1 cellular context compared by ENCODE assay signal in genomic region chr12:111994211-111995035, GRCh38.
TF ChIP-seq lines count a peak whose summit lies in the region.
"Not testable (repeated sequence)": the region's sequence is repeated elsewhere in the genome, so short reads cannot be mapped to it uniquely, and the experiment has no call there.

No MANE protein-coding gene starts in this region.

TF ChIP-seq in K562, 482 proteins besides CTCF, POLR2A, EP300 and RAD21 (continues in another document):
- TF ChIP-seq TEAD1 (CRISPR knock-in tag; IDR thresholded peaks at IDR 0.05) (peak in 1 of 2 experiments; percentile 84; a peak in 1 of 4 replicates), NR2C2 (tag; IDR thresholded peaks at IDR 0.05) (peak; percentile 29; the same call in 1 of the 2 replicates), HDAC2 (IDR thresholded peaks at IDR 0.05) (peak; percentile 92), EP400 (IDR thresholded peaks at IDR 0.05) (peak; percentile 53; the same call in 1 of the 2 replicates), HES1 (IDR thresholded peaks at IDR 0.05; ENCODE audit: low read depth) (peak; percentile 83), CEBPG (tag; conservative IDR thresholded peaks at IDR 0.05 in 1 of 2, IDR thresholded peaks at IDR 0.05 in 1 of 2) (peak in 1 of 2 experiments; percentile 66; a peak in 2 of 4 replicates), SMARCA4 (IDR thresholded peaks at IDR 0.05) (peak; percentile 86), CEBPB (tag; IDR thresholded peaks at IDR 0.05) (peak; percentile 36; the same call in 1 of the 2 replicates), POLR2AphosphoS5 (IDR thresholded peaks at IDR 0.05; ENCODE audit: control insufficient read depth, insufficient read depth, low read depth, low read length) (peak; percentile 42; the same call in 1 of the 2 replicates), NONO (IDR thresholded peaks at IDR 0.05; ENCODE audit: low read depth in 2 of 2, low read length in 1 of 2) (peak in 1 of 2 experiments; percentile 77; a peak in 1 of 4 replicates), SOX6 (IDR thresholded peaks at IDR 0.05) (peak; percentile 90), ATF4 (CRISPR knock-in tag; IDR thresholded peaks at IDR 0.05) (0 out of 2 replicates have a peak, but pooled peaks have one; percentile 24), LEF1 (IDR thresholded peaks at IDR 0.05) (peak; percentile 64), DMBX1 (CRISPR knock-in tag; IDR thresholded peaks at IDR 0.05; ENCODE audit: borderline replicate concordance) (0 out of 2 replicates have a peak, but pooled peaks have one; percentile 55), KDM1A (IDR thresholded peaks at IDR 0.05) (peak in 1 of 2 experiments; percentile 68; a peak in 3 of 4 replicates), NR4A1 (tag; IDR thresholded peaks at IDR 0.05) (0 out of 2 replicates have a peak, but pooled peaks have one; percentile 32), CBFA2T2 (conservative IDR thresholded peaks at IDR 0.05) (peak; percentile 86), ARID1B (IDR thresholded peaks at IDR 0.05) (peak; percentile 93), CHAMP1 (IDR thresholded peaks at IDR 0.05) (peak; percentile 27; the same call in 1 of the 2 replicates), RCOR1 (IDR thresholded peaks at IDR 0.05; ENCODE audit: borderline replicate concordance in 1 of 2, low read depth in 2 of 2, low read length in 2 of 2) (peak in 1 of 2 experiments; percentile 85; a peak in 3 of 4 replicates), GATAD2A (IDR thresholded peaks at IDR 0.05) (peak; percentile 62; the same call in 1 of the 2 replicates), MYNN (IDR thresholded peaks at IDR 0.05) (peak; percentile 67; the same call in 1 of the 2 replicates), TAL1 (IDR thresholded peaks at IDR 0.05) (peak; percentile 79), ATF1 (tag; IDR thresholded peaks at IDR 0.05) (peak; percentile 5; the same call in 1 of the 2 replicates), TCF3 (CRISPR knock-in tag; IDR thresholded peaks at IDR 0.05) (peak; percentile 87), NCOA1 (IDR thresholded peaks at IDR 0.05; ENCODE audit: low read depth) (peak; percentile 81; the same call in 1 of the 2 replicates), MEF2D (tag; conservative IDR thresholded peaks at IDR 0.05; ENCODE audit: low read depth) (peak; percentile 99), SMAD4 (CRISPR knock-in tag; conservative IDR thresholded peaks at IDR 0.05) (peak; percentile 94), TEAD4 (IDR thresholded peaks at IDR 0.05; ENCODE audit: low read length) (peak; percentile 87), NR2C1 (IDR thresholded peaks at IDR 0.05) (0 out of 2 replicates have a peak, but pooled peaks have one; percentile 3), NR2C1 (tag; IDR thresholded peaks at IDR 0.05) (peak; percentile 44; the same call in 1 of the 2 replicates), AFF1 (IDR thresholded peaks at IDR 0.05; ENCODE audit: low read depth in 1 of 2, partially characterized antibody in 2 of 2) (peak in 1 of 2 experiments; percentile 34), KLF6 (CRISPR knock-in tag; IDR thresholded peaks at IDR 0.05; ENCODE audit: borderline replicate concordance) (0 out of 2 replicates have a peak, but pooled peaks have one; percentile 18), JUND (IDR thresholded peaks at IDR 0.05; ENCODE audit: borderline replicate concordance, low read depth, low read length) (peak; percentile 60; the same call in 1 of the 2 replicates), JUND (tag; IDR thresholded peaks at IDR 0.05; ENCODE audit: borderline replicate concordance, low read depth, low read length) (peak; percentile 49; the same call in 1 of the 3 replicates), TRIM28 (IDR thresholded peaks at IDR 0.05) (peak; percentile 93), CTBP1 (IDR thresholded peaks at IDR 0.05; ENCODE audit: borderline replicate concordance) (peak; percentile 85), MTA1 (IDR thresholded peaks at IDR 0.05; ENCODE audit: borderline replicate concordance) (peak; percentile 66), VEZF1 (CRISPR knock-in tag; IDR thresholded peaks at IDR 0.05) (peak; percentile 39; the same call in 1 of the 2 replicates), ZNF384 (IDR thresholded peaks at IDR 0.05; ENCODE audit: low read depth, low read length) (peak; percentile 28; the same call in 1 of the 2 replicates), NFE2 (IDR thresholded peaks at IDR 0.05; ENCODE audit: low read depth) (peak; percentile 48), ID3 (tag; IDR thresholded peaks at IDR 0.05) (peak; percentile 62), FOXM1 (IDR thresholded peaks at IDR 0.05; ENCODE audit: low read depth) (peak; percentile 65; the same call in 1 of the 2 replicates), STAT5A (IDR thresholded peaks at IDR 0.05; ENCODE audit: borderline replicate concordance, low read length) (peak; percentile 69), MYC (IDR thresholded peaks at IDR 0.05; ENCODE audit: low read depth, low read length) (peak; percentile 41; the same call in 1 of the 2 replicates), ZBTB17 (CRISPR knock-in tag; IDR thresholded peaks at IDR 0.05) (0 out of 2 replicates have a peak, but pooled peaks have one; percentile 30)
- TF ChIP-seq NR2C2 (CRISPR knock-in tag; IDR thresholded peaks at IDR 0.05); CEBPG (CRISPR knock-in tag; IDR thresholded peaks at IDR 0.05); NR4A1 (CRISPR knock-in tag; IDR thresholded peaks at IDR 0.05); MYNN (CRISPR knock-in tag; IDR thresholded peaks at IDR 0.05); ATF1 (CRISPR knock-in tag; IDR thresholded peaks at IDR 0.05); TEAD4 (CRISPR knock-in tag; IDR thresholded peaks at IDR 0.05; ENCODE audit: borderline replicate concordance); ID3 (CRISPR knock-in tag; IDR thresholded peaks at IDR 0.05); FOXM1 (CRISPR knock-in tag; IDR thresholded peaks at IDR 0.05; ENCODE audit: low read depth); MYC (CRISPR knock-in tag; IDR thresholded peaks at IDR 0.05; ENCODE audit: borderline replicate concordance, low read depth): not testable (repeated sequence)
